ENCODE assay signal across 8 cellular contexts in the genomic region with DNA sequence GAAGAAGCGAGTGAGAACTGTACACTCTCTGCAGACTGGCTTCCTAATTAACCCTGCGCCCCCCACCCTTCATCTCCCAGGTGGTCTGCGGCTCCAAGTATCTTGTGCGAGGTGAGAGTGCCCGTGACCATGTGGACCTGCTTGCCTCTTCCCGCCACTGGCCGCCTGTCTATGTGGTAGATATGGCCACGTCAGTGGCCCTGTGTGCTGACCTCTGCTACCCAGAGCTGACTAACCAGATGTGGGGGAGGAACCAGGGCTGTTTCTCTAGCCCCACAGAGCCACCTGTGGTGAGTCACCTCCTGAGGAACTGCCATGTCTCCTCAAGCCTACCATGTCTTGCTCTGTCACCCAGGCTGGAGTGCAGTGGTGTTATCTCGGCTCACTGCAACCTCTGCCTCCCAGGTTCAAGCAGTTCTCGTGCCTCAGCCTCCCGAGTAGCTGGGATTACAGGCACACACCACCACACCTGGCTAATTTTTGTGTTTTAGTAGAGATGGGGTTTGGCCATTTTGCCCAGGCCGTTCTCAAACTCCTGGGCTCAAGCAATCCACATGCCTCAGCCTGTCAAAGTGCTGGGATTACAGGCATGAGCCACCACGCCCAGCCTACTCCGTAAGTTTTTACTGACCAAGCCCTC. TPM values are rescaled to one million over a fixed set of nuclear protein-coding genes. Genes with fewer than 3 reads are reported as not detected.
DNase-seq lines count a peak whose midpoint lies in the region; ATAC-seq and TF ChIP-seq lines count a peak whose summit lies in the region.
"Not testable (repeated sequence)": the region's sequence is repeated elsewhere in the genome, so short reads cannot be mapped to it uniquely, and the experiment has no call there.

No MANE protein-coding gene starts in this region.

- intact Hi-C loops in activated CD8-positive, alpha-beta T cell treated with anti-CD3 and anti-CD28 coated beads for 36 hours (cut with micrococcal nuclease): not testable (repeated sequence)
- intact Hi-C loops in mammary epithelial cell (cut with micrococcal nuclease): loop anchor here (5.0 kb wide), 1 partner anchor 48 kb away; a partner anchor contains a TSS

- not testable (repeated sequence) for H4K91ac ChIP-seq in mesenchymal stem cell (ENCODE audit: low read length)

- CTCF ChIA-PET in activated CD8-positive, alpha-beta T cell treated with anti-CD3 and anti-CD28 coated beads for 36 hours (lab: Charles Lee): interaction anchor here (0.8 to 1.5 kb wide), 2 partner anchors 24 to 299 kb away, joined by 3 read pairs; no protein-coding TSS in a partner anchor
- CTCF ChIA-PET in mammary epithelial cell (lab: Charles Lee; ENCODE audit: low non-redundant PET): interaction anchor here (0.5 kb wide), 1 partner anchor 15 kb away, joined by 3 read pairs; no protein-coding TSS in a partner anchor

- POLR2A ChIA-PET in activated CD8-positive, alpha-beta T cell treated with anti-CD3 and anti-CD28 coated beads for 36 hours (lab: Charles Lee): not testable (repeated sequence)

- not testable (repeated sequence) for H3K4me3 ChIP-seq in mammary epithelial cell (replicated peaks in 1 of 3; ENCODE audit: insufficient read depth in 1 of 3, low read depth in 2 of 3, low read length in 3 of 3); fibroblast of mammary gland (ENCODE audit: control insufficient read depth, low read depth, low read length); mesenchymal stem cell (ENCODE audit: insufficient read depth in 1 of 2, low read depth in 1 of 2, low read length in 2 of 2)

- not testable (repeated sequence) for H2AFZ ChIP-seq in mammary epithelial cell (ENCODE audit: low read depth, low read length); mesenchymal stem cell (ENCODE audit: low read depth, low read length)

- not testable (repeated sequence) for H3K27me3 Mint-ChIP-seq in activated CD8-positive, alpha-beta T cell treated with anti-CD3 and anti-CD28 coated beads for 36 hours

- not testable (repeated sequence) for H3K9me3 Mint-ChIP-seq in activated CD8-positive, alpha-beta T cell treated with anti-CD3 and anti-CD28 coated beads for 36 hours

- not testable (repeated sequence) for H3K4ac ChIP-seq in mesenchymal stem cell (ENCODE audit: low read depth in 1 of 2, low read length in 2 of 2)

- not testable (repeated sequence) for H3K9me3 ChIP-seq in mammary epithelial cell (replicated peaks; ENCODE audit: insufficient read depth, low read length); mesenchymal stem cell (ENCODE audit: control insufficient read depth, low read length)

- not testable (repeated sequence) for H2AK5ac ChIP-seq in mesenchymal stem cell (ENCODE audit: low read length, severe bottlenecking)

- H3K4me1 ChIP-seq in mammary epithelial cell (ENCODE audit: insufficient read depth, low read length) (peaks cover 37% of the 10 kb centered on the region), mesenchymal stem cell (ENCODE audit: control insufficient read depth, insufficient read depth, low read depth, low read length) (peaks cover 31% of the 10 kb centered on the region)

- not testable (repeated sequence) for H3K9ac ChIP-seq in mammary epithelial cell (ENCODE audit: insufficient read depth, low read length); mesenchymal stem cell (ENCODE audit: low read length)

- dilution Hi-C loops in mammary epithelial cell (cut with HindIII; ENCODE audit: low sequenced_read_pairs): not testable (repeated sequence)

- H3K4me2 ChIP-seq in mammary epithelial cell (ENCODE audit: insufficient read depth, low read depth, low read length): peak overlapping the region; percentile 37
- not testable (repeated sequence) for H3K4me2 ChIP-seq in mesenchymal stem cell (ENCODE audit: low read length, poor library complexity, severe bottlenecking)

- H2BK12ac ChIP-seq in mesenchymal stem cell (ENCODE audit: low read length in 2 of 2): not testable (repeated sequence)

- not testable (repeated sequence) for H3K23ac ChIP-seq in mesenchymal stem cell (ENCODE audit: low read length in 2 of 2)

- not testable (repeated sequence) for TF ChIP-seq CTCF in activated CD8-positive, alpha-beta T cell treated with anti-CD3 and anti-CD28 coated beads for 36 hours (IDR thresholded peaks at IDR 0.05); mammary epithelial cell (conservative IDR thresholded peaks at IDR 0.05 in 1 of 2, IDR thresholded peaks at IDR 0.05 in 1 of 2; ENCODE audit: extremely low read depth in 1 of 2, insufficient read depth in 1 of 2, low read depth in 1 of 2, low read length in 2 of 2); fibroblast of mammary gland (conservative IDR thresholded peaks at IDR 0.05; ENCODE audit: control insufficient read depth, insufficient read depth, low read depth, low read length)

- 69% methylated on average over 12 of the region's 14 CpGs for WGBS in mammary epithelial cell (ENCODE audit: low coverage, missing lambda C conversion rate)
- WGBS in mesenchymal stem cell: 84% methylated on average over 14 of the region's 14 CpGs

- not testable (repeated sequence) for H3K14ac ChIP-seq in mesenchymal stem cell (ENCODE audit: low read length in 2 of 2)

- H4K8ac ChIP-seq in mesenchymal stem cell (ENCODE audit: low read length): not testable (repeated sequence)

- not testable (repeated sequence) for H2BK120ac ChIP-seq in mesenchymal stem cell (ENCODE audit: low read depth, low read length)

- peaks cover 29% of the 10 kb centered on the region for H3K79me1 ChIP-seq in mesenchymal stem cell (replicated peaks; ENCODE audit: low read length, poor library complexity, severe bottlenecking)

- not testable (repeated sequence) for H3K27me3 ChIP-seq in mammary epithelial cell (ENCODE audit: insufficient read depth, low read length); mesenchymal stem cell (ENCODE audit: control insufficient read depth in 1 of 2, insufficient read depth in 1 of 2, low read length in 2 of 2)

- peaks cover 56% of the 10 kb centered on the region for H3K36me3 Mint-ChIP-seq in activated CD8-positive, alpha-beta T cell treated with anti-CD3 and anti-CD28 coated beads for 36 hours (ENCODE audit: low read depth)

- H4K20me1 ChIP-seq in mammary epithelial cell (ENCODE audit: insufficient read depth, low read length): not testable (repeated sequence)

- not testable (repeated sequence) for H3K18ac ChIP-seq in mesenchymal stem cell (ENCODE audit: low read depth in 1 of 2, low read length in 2 of 2)

- H2BK5ac ChIP-seq in mesenchymal stem cell (ENCODE audit: low read depth, low read length, poor library complexity, severe bottlenecking): not testable (repeated sequence)

- DNase-seq in A172 (ENCODE audit: low spot score): peak; percentile 96
- DNase-seq in ELR (ENCODE audit: low read depth): peak; percentile 93
- peak; percentile 97 for DNase-seq in M059J (ENCODE audit: low read depth)
- DNase-seq in RKO (ENCODE audit: low spot score): peak; percentile 45
- DNase-seq in activated CD8-positive, alpha-beta T cell treated with anti-CD3 and anti-CD28 coated beads for 36 hours: peak; percentile 12
- DNase-seq in mammary epithelial cell: peak; percentile 91
- DNase-seq in fibroblast of mammary gland (ENCODE audit: low read depth): peak; percentile 95
- DNase-seq in mesenchymal stem cell: peak; percentile 66

- not testable (repeated sequence) for BruUV-seq in mammary epithelial cell (replicated peaks; lab: Mats Ljungman, UMichigan)

- not testable (repeated sequence) for H2BK15ac ChIP-seq in mesenchymal stem cell (ENCODE audit: low read depth, poor library complexity, severe bottlenecking)

- not testable (repeated sequence) for H3K4me1 Mint-ChIP-seq in activated CD8-positive, alpha-beta T cell treated with anti-CD3 and anti-CD28 coated beads for 36 hours (ENCODE audit: low read depth)

- not testable (repeated sequence) for H3K79me2 ChIP-seq in mammary epithelial cell (ENCODE audit: insufficient read depth, low read length)

- H3K36me3 ChIP-seq in mammary epithelial cell (ENCODE audit: insufficient read depth, low read length) (peaks cover 50% of the 10 kb centered on the region), mesenchymal stem cell (ENCODE audit: control insufficient read depth in 1 of 2, insufficient read depth in 2 of 2, low read depth in 1 of 2, low read length in 2 of 2) (peaks cover 76 to 98% of the 10 kb centered on the region in 2 experiments)

- ATAC-seq in activated CD8-positive, alpha-beta T cell treated with anti-CD3 and anti-CD28 coated beads for 36 hours: peak; percentile 57

- H3K4me3 Mint-ChIP-seq in activated CD8-positive, alpha-beta T cell treated with anti-CD3 and anti-CD28 coated beads for 36 hours: not testable (repeated sequence)

- peak overlapping the region; percentile 52 for H3K27ac ChIP-seq in mammary epithelial cell (ENCODE audit: insufficient read depth, low read depth, low read length)
- H3K27ac ChIP-seq in mesenchymal stem cell (ENCODE audit: low read length, poor library complexity, severe bottlenecking): not testable (repeated sequence)

- not testable (repeated sequence) for H3K27ac Mint-ChIP-seq in activated CD8-positive, alpha-beta T cell treated with anti-CD3 and anti-CD28 coated beads for 36 hours

- in situ Hi-C loops in mammary epithelial cell (cut with MboI; ENCODE audit: low sequenced_read_pairs in 2 of 2): not testable (repeated sequence)

RNA-seq across cellular contexts. Expression of a gene that starts 36.1 kb away (rescaled TPM):
- 0.84 and 0.96 TPM in 2 replicates for total RNA-seq in A172 (2014; rRNA removed; shearing (Covaris generic))
- 0.22 and 2.4 TPM in 2 replicates for total RNA-seq in M059J (2014; rRNA removed; shearing (Covaris generic))
- not detected for total RNA-seq in activated CD8-positive, alpha-beta T cell treated with anti-CD3 and anti-CD28 coated beads for 36 hours
- total RNA-seq in mammary epithelial cell: 1 to 10 TPM in 1 of 2 donors, not detected in 1; 1.3 TPM
- 1.5 TPM for polyA plus RNA-seq in mammary epithelial cell
- 5.0 TPM for polyA minus RNA-seq in mammary epithelial cell
- polyA plus RNA-seq in mesenchymal stem cell (2013, experiment 1 of 2): 0.06 TPM
- 0.12 TPM for polyA plus RNA-seq in mesenchymal stem cell (2013, experiment 2 of 2)

RNA-seq across cellular contexts. Expression of a gene that starts 49.8 kb away (rescaled TPM):
- total RNA-seq in A172 (2014; rRNA removed; shearing (Covaris generic)): 36.8 and 37.1 TPM in 2 replicates
- total RNA-seq in M059J (2014; rRNA removed; shearing (Covaris generic)): 34.4 and 51.2 TPM in 2 replicates
- 10 to 100 TPM; 30.4 to 32.6 TPM for total RNA-seq in activated CD8-positive, alpha-beta T cell treated with anti-CD3 and anti-CD28 coated beads for 36 hours
- total RNA-seq in mammary epithelial cell: 10 to 100 TPM; 46.7 to 60.0 TPM
- polyA plus RNA-seq in mammary epithelial cell: 35.5 TPM
- polyA minus RNA-seq in mammary epithelial cell: 88.9 TPM
- polyA plus RNA-seq in mesenchymal stem cell (2013, experiment 1 of 2): 21.5 TPM
- 20.1 TPM for polyA plus RNA-seq in mesenchymal stem cell (2013, experiment 2 of 2)

RNA-seq across cellular contexts. Expression of a gene that starts 49.8 kb away (rescaled TPM):
- total RNA-seq in A172 (2014; rRNA removed; shearing (Covaris generic)): 8.1 and 14.3 TPM in 2 replicates
- total RNA-seq in M059J (2014; rRNA removed; shearing (Covaris generic)): 3.2 and 6.3 TPM in 2 replicates
- 1 to 10 TPM; 1.2 to 2.2 TPM for total RNA-seq in activated CD8-positive, alpha-beta T cell treated with anti-CD3 and anti-CD28 coated beads for 36 hours
- 1 to 10 TPM; 5.8 to 6.0 TPM for total RNA-seq in mammary epithelial cell
- 4.1 TPM for polyA plus RNA-seq in mammary epithelial cell
- polyA minus RNA-seq in mammary epithelial cell: 5.5 TPM
- 6.8 TPM for polyA plus RNA-seq in mesenchymal stem cell (2013, experiment 1 of 2)
- polyA plus RNA-seq in mesenchymal stem cell (2013, experiment 2 of 2): 7.4 TPM

Comparison
In these comparisons a context has a peak if more than half of its experiments do, and no peak if none do; other contexts are left out.
1. DNase-seq: peak in every context shown above with its lines; median percentile 97 in M059J; 96 in A172; 95 in fibroblast of mammary gland; 93 in ELR; 91 in mammary epithelial cell; 66 in mesenchymal stem cell; 45 in RKO; 12 in activated CD8-positive, alpha-beta T cell treated with anti-CD3 and anti-CD28 coated beads for 36 hours.